1 cellular context compared by ENCODE assay signal in the genomic region with DNA sequence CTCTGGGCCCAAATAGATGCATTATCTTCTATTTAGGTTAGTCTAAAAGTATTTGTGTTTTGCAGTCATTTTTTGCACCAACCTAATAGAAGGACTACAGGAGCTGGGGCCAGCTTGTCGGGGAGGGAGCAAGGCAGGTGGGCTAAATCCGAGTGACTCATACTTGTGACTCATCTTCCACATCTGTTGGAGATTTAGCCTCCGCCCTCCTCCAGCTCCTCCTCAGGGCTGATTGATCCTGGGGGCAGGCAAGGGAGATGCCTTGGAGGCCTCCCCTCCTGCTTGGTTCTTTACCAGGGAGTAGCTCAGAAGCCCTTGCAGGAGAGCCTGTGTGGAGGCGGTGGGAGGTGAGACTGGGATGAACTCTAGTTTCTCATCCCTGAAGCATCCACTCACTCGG.
TF ChIP-seq lines count a peak whose summit lies in the region.

No MANE protein-coding gene starts in this region.

TF ChIP-seq in H1, 55 proteins besides CTCF, POLR2A, EP300 and RAD21:
- peak; percentile 36; the same call in 1 of the 2 replicates for TF ChIP-seq JUND (IDR thresholded peaks at IDR 0.05; ENCODE audit: low read length)
- TF ChIP-seq EZH2 (IDR thresholded peaks at IDR 0.05; ENCODE audit: low read depth, low read length, severe bottlenecking), result no peak
